Comparison of ENCODE assay signal across 8 cellular contexts in genomic region chr6:131808460-131809269, GRCh38. TPM values are rescaled to one million over a fixed set of nuclear protein-coding genes. Genes with fewer than 3 reads are reported as not detected.
DNase-seq lines count a peak whose midpoint lies in the region; ATAC-seq, FAIRE-seq and TF ChIP-seq lines count a peak whose summit lies in the region.

No MANE protein-coding gene starts in this region.

- dilution Hi-C loops in endothelial cell of umbilical vein (cut with MboI; ENCODE audit: extremely low pct_ligation_motif_present, low sequenced_read_pairs): no loop called here

- no peaks in the 10 kb centered on the region for H3K36me3 ChIP-seq in CD4-positive, CD25-positive, alpha-beta regulatory T cell (ENCODE audit: control insufficient read depth, insufficient read depth, low read length)
- H3K36me3 ChIP-seq in OCI-LY7 (ENCODE audit: insufficient read depth, low read length): no peaks in the 10 kb centered on the region
- no peaks in the 10 kb centered on the region for H3K36me3 ChIP-seq in endothelial cell of umbilical vein (ENCODE audit: control insufficient read depth in 2 of 2, extremely low read depth in 1 of 2, insufficient read depth in 2 of 2, low read length in 2 of 2)
- no peaks in the 10 kb centered on the region for H3K36me3 ChIP-seq in neuronal stem cell (replicated peaks in 1 of 2; ENCODE audit: control insufficient read depth in 2 of 2, insufficient read depth in 2 of 2, low read length in 2 of 2)

- H3K4ac ChIP-seq in neuronal stem cell (ENCODE audit: low read length): no peak overlapping the region

- H3K9me1 ChIP-seq in endothelial cell of umbilical vein (replicated peaks; ENCODE audit: control insufficient read depth, extremely low read depth, insufficient read depth, low read length): no peaks in the 10 kb centered on the region

- H4K8ac ChIP-seq in neuronal stem cell (ENCODE audit: low read depth, low read length): no peak overlapping the region

- CTCF ChIA-PET in OCI-LY7 (lab: Charles Lee; ENCODE audit: unreplicated experiment) (no interaction called here), endothelial cell of umbilical vein (lab: Charles Lee) (interaction anchor here (1.0 to 1.2 kb wide), 3 partner anchors 16 to 113 kb away, joined by 4 to 5 read pairs (median 4); no protein-coding TSS in a partner anchor)

- peaks cover 0 to 17% (median 12%) of the 10 kb centered on the region in 4 donors for H3K4me1 Mint-ChIP-seq in CD4-positive, CD25-positive, alpha-beta regulatory T cell

- H3K79me1 ChIP-seq in neuronal stem cell (ENCODE audit: low read depth, low read length): no peaks in the 10 kb centered on the region

- peak overlapping the region; percentile 23 for H3K4me3 ChIP-seq in CD4-positive, CD25-positive, alpha-beta regulatory T cell (ENCODE audit: low read depth, low read length)
- H3K4me3 ChIP-seq in OCI-LY7 (ENCODE audit: low read depth, low read length, poor library complexity, severe bottlenecking) (no peak overlapping the region), endothelial cell of umbilical vein (replicated peaks in 1 of 3; ENCODE audit: insufficient read depth in 1 of 3, low read depth in 1 of 3, low read length in 3 of 3) (peak overlapping the region; percentile 36 to 74 (median 60)), neuronal stem cell (ENCODE audit: low read length in 2 of 2) (peak overlapping the region; percentile 54 to 79)

- no peak overlapping the region for H3K14ac ChIP-seq in neuronal stem cell (ENCODE audit: low read length)

- peak overlapping the region; percentile 87 for H2BK15ac ChIP-seq in neuronal stem cell (ENCODE audit: low read length)

- DNase-seq in CD4-positive, CD25-positive, alpha-beta regulatory T cell: no peak
- DNase-seq in OCI-LY7 (ENCODE audit: low spot score): no peak
- no peak for DNase-seq in endothelial cell of umbilical vein (ENCODE audit: low read depth, low spot score)
- DNase-seq in neuronal stem cell (ENCODE audit: low spot score): no peak

- no peak overlapping the region for H2BK12ac ChIP-seq in neuronal stem cell (ENCODE audit: low read length)

- peak overlapping the region; percentile 39 to 74 (median 72) for H3K4me3 Mint-ChIP-seq in CD4-positive, CD25-positive, alpha-beta regulatory T cell

- H3K4me2 ChIP-seq in OCI-LY7 (ENCODE audit: low read length) (peak overlapping the region; percentile 23; the same call in 1 of the 2 replicates), endothelial cell of umbilical vein (ENCODE audit: insufficient read depth, low read length) (peak overlapping the region; percentile 81), neuronal stem cell (ENCODE audit: insufficient read depth, low read length, poor library complexity, severe bottlenecking) (peak overlapping the region; percentile 63)

- no peak for ATAC-seq in CD4-positive, CD25-positive, alpha-beta regulatory T cell (ENCODE audit: low read depth in 2 of 2)
- ATAC-seq in GM19324 (IDR thresholded peaks at IDR 0.05; ENCODE audit: low FRiP score, unreplicated experiment) (no peak), HG03108 (IDR thresholded peaks at IDR 0.05; ENCODE audit: unreplicated experiment) (no peak), HG03175 (IDR thresholded peaks at IDR 0.05; ENCODE audit: unreplicated experiment) (no peak), HG03095 (IDR thresholded peaks at IDR 0.05; ENCODE audit: unreplicated experiment) (no peak)

- H2BK120ac ChIP-seq in neuronal stem cell (ENCODE audit: low read depth, low read length): no peak overlapping the region

- POLR2A ChIA-PET in OCI-LY7 (lab: Charles Lee) (interaction anchor here (1.4 kb wide), 1 partner anchor 101 kb away, joined by 4 read pairs; no protein-coding TSS in a partner anchor), endothelial cell of umbilical vein (lab: Charles Lee) (no interaction called here)

- H4K91ac ChIP-seq in neuronal stem cell (ENCODE audit: low read depth, low read length, poor library complexity): no peak overlapping the region

- peaks cover 7% of the 10 kb centered on the region for H3K4me1 ChIP-seq in CD4-positive, CD25-positive, alpha-beta regulatory T cell (ENCODE audit: control insufficient read depth, insufficient read depth, low read length, poor library complexity, severe bottlenecking)
- H3K4me1 ChIP-seq in OCI-LY7 (ENCODE audit: insufficient read depth, low read length, poor library complexity, severe bottlenecking) (no peaks in the 10 kb centered on the region), endothelial cell of umbilical vein (ENCODE audit: control insufficient read depth, extremely low read depth, insufficient read depth, low read length) (peaks cover 9% of the 10 kb centered on the region), neuronal stem cell (ENCODE audit: control insufficient read depth in 2 of 2, insufficient read depth in 1 of 2, low read depth in 1 of 2, low read length in 2 of 2) (peaks cover 0 to 6% of the 10 kb centered on the region in 2 donors)

- no TSS peak for BruUV-seq in OCI-LY7 (replicated peaks; lab: Mats Ljungman, UMichigan)
- BruUV-seq in endothelial cell of umbilical vein (replicated peaks; lab: Mats Ljungman, UMichigan): TSS peak; percentile 59

- no peak for TF ChIP-seq POLR2A in endothelial cell of umbilical vein (IDR thresholded peaks at IDR 0.05; ENCODE audit: low read depth, low read length)

- H4K20me1 ChIP-seq in OCI-LY7 (ENCODE audit: insufficient read depth, low read length): no peaks in the 10 kb centered on the region
- no peaks in the 10 kb centered on the region for H4K20me1 ChIP-seq in endothelial cell of umbilical vein (replicated peaks; ENCODE audit: control insufficient read depth, extremely low read depth, insufficient read depth, low read length)

- no peak overlapping the region for H3K27ac ChIP-seq in CD4-positive, CD25-positive, alpha-beta regulatory T cell (ENCODE audit: insufficient read depth, low read length, poor library complexity, severe bottlenecking)
- H3K27ac ChIP-seq in OCI-LY7 (ENCODE audit: low read depth, low read length, poor library complexity, severe bottlenecking): no peak overlapping the region
- no peak overlapping the region for H3K27ac ChIP-seq in endothelial cell of umbilical vein (ENCODE audit: insufficient read depth, low read depth, low read length)
- no peak overlapping the region for H3K27ac ChIP-seq in neuronal stem cell (replicated peaks; ENCODE audit: low read length)

- H2AK5ac ChIP-seq in neuronal stem cell (ENCODE audit: low read depth, low read length): no peak overlapping the region

- H2AFZ ChIP-seq in OCI-LY7 (ENCODE audit: low read length) (no peak overlapping the region), endothelial cell of umbilical vein (ENCODE audit: low read depth, low read length) (peak overlapping the region; percentile 86), neuronal stem cell (ENCODE audit: low read length) (peak overlapping the region; percentile 90)

- no peak overlapping the region for H3K23ac ChIP-seq in neuronal stem cell (ENCODE audit: low read depth, low read length, poor library complexity)

- H3K27me3 Mint-ChIP-seq in CD4-positive, CD25-positive, alpha-beta regulatory T cell: peaks cover 50% of the 10 kb centered on the region

- H3K79me2 ChIP-seq in OCI-LY7 (ENCODE audit: insufficient read depth, low read depth, low read length) (no peaks in the 10 kb centered on the region), endothelial cell of umbilical vein (ENCODE audit: control insufficient read depth, insufficient read depth, low read length) (no peaks in the 10 kb centered on the region)

- H2BK5ac ChIP-seq in neuronal stem cell (ENCODE audit: low read length): no peak overlapping the region

- H3K36me3 Mint-ChIP-seq in CD4-positive, CD25-positive, alpha-beta regulatory T cell: no peaks in the 10 kb centered on the region

- H3K27me3 ChIP-seq in CD4-positive, CD25-positive, alpha-beta regulatory T cell (ENCODE audit: control insufficient read depth, insufficient read depth, low read length): peaks cover 18% of the 10 kb centered on the region
- peaks cover 5% of the 10 kb centered on the region in 2 experiments for H3K27me3 ChIP-seq in endothelial cell of umbilical vein (ENCODE audit: control insufficient read depth in 2 of 2, insufficient read depth in 2 of 2, low read length in 2 of 2)
- H3K27me3 ChIP-seq in neuronal stem cell (ENCODE audit: control insufficient read depth in 3 of 3, insufficient read depth in 3 of 3, low read depth in 1 of 3, low read length in 3 of 3): peaks cover 0 to 69% (median 10%) of the 10 kb centered on the region in 3 experiments

- no peak for TF ChIP-seq CTCF in OCI-LY7 (conservative IDR thresholded peaks at IDR 0.05; ENCODE audit: low read length)
- no peak for TF ChIP-seq CTCF in endothelial cell of umbilical vein (IDR thresholded peaks at IDR 0.05; ENCODE audit: extremely low read depth in 1 of 2, insufficient read depth in 1 of 2, low read depth in 1 of 2, low read length in 2 of 2)

- peak overlapping the region; percentile 72 for H3K18ac ChIP-seq in neuronal stem cell (ENCODE audit: low read length)

- no peaks in the 10 kb centered on the region for H3K9me2 ChIP-seq in OCI-LY7 (ENCODE audit: insufficient read depth, low read length)

- no peak for FAIRE-seq in endothelial cell of umbilical vein (lab: Jason Lieb, UNC)

- intact Hi-C loops in OCI-LY7 (cut with micrococcal nuclease; ENCODE audit: unreplicated experiment): no loop called here
- intact Hi-C loops in endothelial cell of umbilical vein (cut with micrococcal nuclease): no loop called here

- H3K9ac ChIP-seq in endothelial cell of umbilical vein (replicated peaks; ENCODE audit: extremely low read depth, insufficient read depth, low read length): peak overlapping the region; percentile 27
- peak overlapping the region; percentile 5 for H3K9ac ChIP-seq in neuronal stem cell (ENCODE audit: low read depth, low read length, poor library complexity)

- no peak overlapping the region for H3K27ac Mint-ChIP-seq in CD4-positive, CD25-positive, alpha-beta regulatory T cell

- no peaks in the 10 kb centered on the region for H3K9me3 ChIP-seq in CD4-positive, CD25-positive, alpha-beta regulatory T cell (ENCODE audit: control insufficient read depth in 2 of 2, low read length in 2 of 2)
- H3K9me3 ChIP-seq in OCI-LY7 (ENCODE audit: low read length): no peaks in the 10 kb centered on the region
- no peaks in the 10 kb centered on the region for H3K9me3 ChIP-seq in endothelial cell of umbilical vein (replicated peaks; ENCODE audit: control insufficient read depth, insufficient read depth, low read length)
- H3K9me3 ChIP-seq in neuronal stem cell (replicated peaks in 1 of 2; ENCODE audit: control insufficient read depth in 2 of 2, insufficient read depth in 1 of 2, low read depth in 1 of 2, low read length in 2 of 2): no peaks in the 10 kb centered on the region

- WGBS in neuronal stem cell (ENCODE audit: extremely low coverage in 2 of 2, insufficient read length in 2 of 2, insufficient replicate concordance in 1 of 2), 2 donors: no CpG with 5 or more reads among the region's 12 CpGs

- H3K9me3 Mint-ChIP-seq in CD4-positive, CD25-positive, alpha-beta regulatory T cell: peaks cover 0 to 2% (median 0%) of the 10 kb centered on the region in 7 donors

RNA-seq across cellular contexts. Expression of gene ENPP1, which starts 0.8 kb away (rescaled TPM):
- not detected for total RNA-seq in CD4-positive, CD25-positive, alpha-beta regulatory T cell
- under 1 TPM in 1 of 4 donors, not detected in 3; 0.13 TPM for polyA plus RNA-seq in CD4-positive, CD25-positive, alpha-beta regulatory T cell
- not detected in 2 replicates for total RNA-seq in OCI-LY7 (2014; rRNA removed; shearing (Covaris generic))
- total RNA-seq in OCI-LY7 (2022) (0.34 and 0.39 TPM in 2 replicates), endothelial cell of umbilical vein (1.4 and 1.5 TPM in 2 replicates)
- polyA plus RNA-seq in endothelial cell of umbilical vein: 0.36 and 0.46 TPM in 2 replicates
- polyA plus RNA-seq in endothelial cell of umbilical vein (2011; cell fraction: cytosol; rRNA removed): 0.40 and 0.54 TPM in 2 replicates
- polyA plus RNA-seq in endothelial cell of umbilical vein (2011; cell fraction: nucleus; rRNA removed): 0.53 and 0.80 TPM in 2 replicates
- polyA plus RNA-seq in endothelial cell of umbilical vein (2012): 0.65 and 2.0 TPM in 2 replicates
- 0.62 and 1.1 TPM in 2 replicates for polyA minus RNA-seq in endothelial cell of umbilical vein
- polyA minus RNA-seq in endothelial cell of umbilical vein (2011; cell fraction: cytosol; rRNA and poly(A)+ RNA removed): 1.0 TPM
- polyA minus RNA-seq in endothelial cell of umbilical vein (2011; cell fraction: nucleus; rRNA and poly(A)+ RNA removed): 0.82 and 1.3 TPM in 2 replicates
- polyA plus RNA-seq in neuronal stem cell (2013, experiment 1 of 2): 3.0 TPM
- 2.8 TPM for polyA plus RNA-seq in neuronal stem cell (2013, experiment 2 of 2)

Comparison
In these comparisons a context has a peak if more than half of its experiments do, and no peak if none do; other contexts are left out.
1. H3K4me2 ChIP-seq: peak in every context shown above with its lines; median percentile 81 in endothelial cell of umbilical vein; 63 in neuronal stem cell; 23 in OCI-LY7.